ENCODE assay signal across 10 cellular contexts in genomic region chr9:112755059-112755458, GRCh38. TPM values are rescaled to one million over a fixed set of nuclear protein-coding genes. Genes with fewer than 3 reads are reported as not detected.
DNase-seq lines count a peak whose midpoint lies in the region; ATAC-seq and TF ChIP-seq lines count a peak whose summit lies in the region.
"Had no signal": no experiment of that assay in that cellular context is flagged by ENCODE, and none has a peak within 500 bp of the region (broad histone marks: within the 10 kb centered on the region; RNA-seq: fewer than 3 reads in every experiment).

No MANE protein-coding gene starts in this region.

- peak overlapping the region; percentile 39 for H3K4me3 Mint-ChIP-seq in activated naive CD4-positive, alpha-beta T cell treated with anti-CD3 and anti-CD28 coated beads, Interleukin-2, amount 50 U/mL, for 24 hours
- H3K4me3 Mint-ChIP-seq in type B pancreatic cell: peak overlapping the region; percentile 16

- H3K9me3 ChIP-seq in adipocyte (ENCODE audit: control insufficient read depth, low read length) (no peaks in the 10 kb centered on the region), liver (ENCODE audit: control insufficient read depth in 4 of 4, low read length in 3 of 4) (no peaks in the 10 kb centered on the region), HAP-1 (no peaks in the 10 kb centered on the region)

- no peak overlapping the region for H3K4me3 ChIP-seq in adipocyte (ENCODE audit: low read length)
- no peak overlapping the region for H3K4me3 ChIP-seq in liver (ENCODE audit: low read depth in 1 of 3, low read length in 3 of 3)
- H3K4me3 ChIP-seq in HAP-1: no peak overlapping the region

- H3K4me1 Mint-ChIP-seq in activated naive CD4-positive, alpha-beta T cell treated with anti-CD3 and anti-CD28 coated beads, Interleukin-2, amount 50 U/mL, for 24 hours: peaks cover 75% of the 10 kb centered on the region
- peaks cover 23% of the 10 kb centered on the region for H3K4me1 Mint-ChIP-seq in type B pancreatic cell (ENCODE audit: unreplicated experiment)

- TF ChIP-seq CTCF in liver (IDR thresholded peaks at IDR 0.05; ENCODE audit: low read depth, low read length, missing input control): no peak
- TF ChIP-seq CTCF in type B pancreatic cell (conservative IDR thresholded peaks at IDR 0.05): no peak

- H3K27me3 Mint-ChIP-seq in activated naive CD4-positive, alpha-beta T cell treated with anti-CD3 and anti-CD28 coated beads, Interleukin-2, amount 50 U/mL, for 24 hours: no peaks in the 10 kb centered on the region
- H3K27me3 Mint-ChIP-seq in type B pancreatic cell: peaks cover 2% of the 10 kb centered on the region

- no peak for TF ChIP-seq RAD21 in liver (IDR thresholded peaks at IDR 0.05)

- H3K4me1 ChIP-seq in adipocyte (ENCODE audit: control insufficient read depth, insufficient read depth, low read length): peaks cover 52% of the 10 kb centered on the region
- H3K4me1 ChIP-seq in liver (ENCODE audit: control insufficient read depth in 4 of 4, insufficient read depth in 4 of 4, low read length in 3 of 4): peaks cover 6 to 27% (median 20%) of the 10 kb centered on the region in 4 donors
- H3K4me1 ChIP-seq in HAP-1: peaks cover 21% of the 10 kb centered on the region

- no peaks in the 10 kb centered on the region for H3K9me3 Mint-ChIP-seq in activated naive CD4-positive, alpha-beta T cell treated with anti-CD3 and anti-CD28 coated beads, Interleukin-2, amount 50 U/mL, for 24 hours
- H3K9me3 Mint-ChIP-seq in type B pancreatic cell: no peaks in the 10 kb centered on the region

- ATAC-seq in GM21619 (IDR thresholded peaks at IDR 0.05; ENCODE audit: unreplicated experiment) (no peak), HG03571 (IDR thresholded peaks at IDR 0.05; ENCODE audit: unreplicated experiment) (no peak)

- H3K36me3 ChIP-seq in adipocyte (ENCODE audit: control insufficient read depth, insufficient read depth, low read length, severe bottlenecking) (no peaks in the 10 kb centered on the region), liver (ENCODE audit: control insufficient read depth in 4 of 4, insufficient read depth in 3 of 4, low read depth in 1 of 4, low read length in 3 of 4) (no peaks in the 10 kb centered on the region), HAP-1 (replicated peaks) (no peaks in the 10 kb centered on the region)

- no peaks in the 10 kb centered on the region for H3K36me3 Mint-ChIP-seq in activated naive CD4-positive, alpha-beta T cell treated with anti-CD3 and anti-CD28 coated beads, Interleukin-2, amount 50 U/mL, for 24 hours
- no peaks in the 10 kb centered on the region for H3K36me3 Mint-ChIP-seq in type B pancreatic cell

- H3K9ac ChIP-seq in adipocyte (ENCODE audit: low read length) (no peak overlapping the region), liver (ENCODE audit: low read depth in 1 of 2, low read length in 2 of 2) (no peak overlapping the region)

- in situ Hi-C loops in HAP-1 (cut with MboI; ENCODE audit: low sequenced_read_pairs): no loop called here

- peak overlapping the region in 1 of 2 donors; percentile 22 for H3K27ac ChIP-seq in liver (ENCODE audit: low read depth in 1 of 2, low read length in 2 of 2)

- DNase-seq in activated naive CD4-positive, alpha-beta T cell treated with anti-CD3 and anti-CD28 coated beads, Interleukin-2, amount 50 U/mL, for 16 hours: no peak
- DNase-seq in adipocyte (ENCODE audit: low read depth): peak; percentile 55
- DNase-seq in type B pancreatic cell (ENCODE audit: extremely low spot score, unreplicated experiment): no peak
- no peak for DNase-seq in HAP-1 (ENCODE audit: low spot score in 2 of 2)
- DNase-seq: activated effector memory CD4-positive, alpha-beta T cell treated with anti-CD3 and anti-CD28 coated beads, Interleukin-2, amount 50 U/mL, for 16 hours; COR-L47 had no signal

- WGBS in liver: 55% methylated on average over 6 of the region's 6 CpGs

- peak overlapping the region; percentile 0 for H3K27ac Mint-ChIP-seq in activated naive CD4-positive, alpha-beta T cell treated with anti-CD3 and anti-CD28 coated beads, Interleukin-2, amount 50 U/mL, for 24 hours
- peak overlapping the region; percentile 2 for H3K27ac Mint-ChIP-seq in type B pancreatic cell

- no peaks in the 10 kb centered on the region for H3K27me3 ChIP-seq in adipocyte (replicated peaks; ENCODE audit: control insufficient read depth, insufficient read depth, low read length)
- no peaks in the 10 kb centered on the region for H3K27me3 ChIP-seq in liver (ENCODE audit: control insufficient read depth in 4 of 4, insufficient read depth in 4 of 4, low read length in 3 of 4)
- H3K27me3 ChIP-seq in HAP-1 (ENCODE audit: low read depth): no peaks in the 10 kb centered on the region

TF ChIP-seq in liver, 16 proteins besides CTCF, POLR2A, EP300 and RAD21:
- TF ChIP-seq HNF4A (conservative IDR thresholded peaks at IDR 0.05) (peak; percentile 25 to 41), ZBTB33 (IDR thresholded peaks at IDR 0.05) (no peak)

RNA-seq across cellular contexts. Expression of gene SNX30, which starts 4.5 kb away (rescaled TPM):
- 10 to 100 TPM; 10.2 to 13.5 TPM for total RNA-seq in liver
- polyA plus RNA-seq in liver: 1 to 10 TPM; 1.8 to 2.8 TPM
- total RNA-seq in type B pancreatic cell (ENCODE audit: low replicate concordance): 7.7 and 10.6 TPM in 2 replicates

RNA-seq across cellular contexts. Expression of gene INIP, which starts 37.1 kb away (rescaled TPM):
- 10 to 100 TPM; 10.8 to 13.3 TPM for total RNA-seq in liver
- polyA plus RNA-seq in liver: 1 to 10 TPM; 6.2 to 9.5 TPM
- total RNA-seq in type B pancreatic cell (ENCODE audit: low replicate concordance): 30.5 and 34.5 TPM in 2 replicates
